8 cellular contexts compared by ENCODE assay signal in the genomic region with DNA sequence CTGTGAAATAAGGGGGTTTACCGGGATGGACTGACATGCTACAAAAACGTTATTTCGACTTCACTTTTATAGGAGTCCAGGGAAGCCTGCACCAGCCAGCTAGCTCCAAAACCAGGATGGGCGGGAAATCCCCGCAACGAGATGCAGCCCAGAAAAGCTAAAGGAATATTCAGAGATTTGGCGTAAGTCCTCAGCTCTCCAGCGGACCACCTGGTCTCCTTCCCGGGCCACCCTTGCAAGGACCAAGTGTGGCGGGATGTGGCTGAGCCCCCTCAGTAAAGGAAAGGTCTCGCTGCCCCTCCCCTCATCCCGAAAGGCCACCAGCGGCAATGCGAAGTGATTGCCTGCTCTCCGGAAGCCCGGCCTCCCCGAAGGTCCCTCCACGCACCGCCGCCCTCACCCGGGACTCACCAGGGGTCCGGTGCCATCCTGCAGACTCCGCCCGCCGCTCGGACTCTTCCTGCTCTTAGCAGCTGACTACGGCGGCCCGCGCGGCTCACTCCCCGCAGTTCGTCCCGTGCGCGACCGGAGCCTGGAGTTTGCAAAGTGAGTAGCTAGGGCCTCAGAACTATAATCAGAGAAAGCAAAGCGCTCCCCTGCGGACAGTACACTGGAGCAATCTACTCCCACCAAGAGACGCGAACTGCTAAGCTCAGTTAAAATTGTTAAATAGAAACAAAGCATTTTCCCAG. TPM values are rescaled to one million over a fixed set of nuclear protein-coding genes. Genes with fewer than 3 reads are reported as not detected.
DNase-seq lines count a peak whose midpoint lies in the region; ATAC-seq and TF ChIP-seq lines count a peak whose summit lies in the region.

A gene with protein sequence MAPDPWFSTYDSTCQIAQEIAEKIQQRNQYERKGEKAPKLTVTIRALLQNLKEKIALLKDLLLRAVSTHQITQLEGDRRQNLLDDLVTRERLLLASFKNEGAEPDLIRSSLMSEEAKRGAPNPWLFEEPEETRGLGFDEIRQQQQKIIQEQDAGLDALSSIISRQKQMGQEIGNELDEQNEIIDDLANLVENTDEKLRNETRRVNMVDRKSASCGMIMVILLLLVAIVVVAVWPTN (minus strand): TSS at position 440 of the 692 bp plus-strand sequence. CDS start 12 bp downstream, at position 428.

- TSS peak; percentile 65 for BruUV-seq in PC-3 (replicated peaks; lab: Mats Ljungman, UMichigan)

- peaks cover 9% of the 10 kb centered on the region for H3K79me2 ChIP-seq in PC-3 (ENCODE audit: low read length)

- peak within 1 kb of the TSS; percentile 76 to 89 (median 83) for H3K27ac Mint-ChIP-seq in CD14-positive monocyte

- 0 out of 2 replicates have a peak, but pooled peaks cover 6% of the 10 kb centered on the region for H3K4me1 ChIP-seq in PC-3 (ENCODE audit: insufficient read depth, low read length)

- H3K9me2 ChIP-seq in PC-3 (replicated peaks; ENCODE audit: low read length), result no peaks in the 10 kb centered on the region

- peaks cover 3 to 5% of the 10 kb centered on the region in 2 donors for H3K36me3 Mint-ChIP-seq in CD14-positive monocyte

- no peaks in the 10 kb centered on the region for H3K27me3 ChIP-seq in PC-3 (ENCODE audit: low read length)

- H3K27me3 Mint-ChIP-seq in CD14-positive monocyte (ENCODE audit: low read depth in 3 of 3), result peaks cover 0 to 2% (median 1%) of the 10 kb centered on the region in 3 donors

- H3F3A ChIP-seq in PC-3 (ENCODE audit: low read length, unreplicated experiment), result no peaks in the 10 kb centered on the region

- H3K4me3 Mint-ChIP-seq in CD14-positive monocyte, result peak within 1 kb of the TSS; percentile 98 to 99

- H3K27ac ChIP-seq in PC-3 (ENCODE audit: low read length) (no peak within 1 kb of the TSS), epithelial cell of prostate (no peak within 1 kb of the TSS)

- H3K4me3 ChIP-seq in PC-3 (ENCODE audit: low read length), result peak within 1 kb of the TSS; percentile 85

- no peaks in the 10 kb centered on the region for H3K36me3 ChIP-seq in PC-3 (ENCODE audit: low read depth, low read length)

- POLR2A ChIA-PET in PC-3 (lab: Charles Lee; ENCODE audit: unreplicated experiment), result no interaction called here

- no peaks in the 10 kb centered on the region for H4K20me1 ChIP-seq in PC-3 (ENCODE audit: low read length)

- no peaks in the 10 kb centered on the region for H3K9me3 Mint-ChIP-seq in CD14-positive monocyte

- no peaks in the 10 kb centered on the region for H3K9me3 ChIP-seq in PC-3 (ENCODE audit: low read length)

- H3K9ac ChIP-seq in PC-3 (ENCODE audit: low read length), result peak within 1 kb of the TSS; percentile 83

- CTCF ChIA-PET in PC-3 (lab: Charles Lee), result interaction anchor here (0.6 to 0.8 kb wide), 2 partner anchors 19 to 193 kb away, joined by 4 to 13 read pairs; no protein-coding TSS in a partner anchor

- peaks cover 36% of the 10 kb centered on the region for H3K4me1 Mint-ChIP-seq in CD14-positive monocyte

- H2AFZ ChIP-seq in PC-3 (ENCODE audit: low read length), result peak within 1 kb of the TSS; percentile 94

- peak; percentile 79 for DNase-seq in CD14-positive monocyte (ENCODE audit: low spot score)
- DNase-seq in HK-2 (ENCODE audit: unreplicated experiment), result peak; percentile 95
- peak; percentile 74 for DNase-seq in PC-3
- peak; percentile 75 for DNase-seq in activated T-cell treated with anti-CD3 and anti-CD28 coated beads for 24 hours (ENCODE audit: low read depth)
- peak; percentile 41 for DNase-seq in epithelial cell of prostate (ENCODE audit: low read depth, low spot score)
- DNase-seq in mucosa of gallbladder (ENCODE audit: low spot score), result peak; percentile 92
- peak; percentile 73 for DNase-seq in stimulated activated CD8-positive, alpha-beta memory T cell treated with anti-CD3 and anti-CD28 coated beads, Interleukin-4, amount 100 ng/mL, for 24 hours (ENCODE audit: low read depth)

- intact Hi-C loops in CD14-positive monocyte (cut with micrococcal nuclease) (no loop called here), PC-3 (cut with micrococcal nuclease) (loop anchor here (2.0 to 10.0 kb wide), 2 partner anchors 69 to 169 kb away; a partner anchor contains a TSS)

- TF ChIP-seq CTCF in CD14-positive monocyte (IDR thresholded peaks at IDR 0.05) (no peak), PC-3 (conservative IDR thresholded peaks at IDR 0.05; ENCODE audit: low read depth, low read length) (no peak)

- peak within 1 kb of the TSS; percentile 91 for H3K4me2 ChIP-seq in PC-3 (ENCODE audit: low read length)

- ATAC-seq in GM19351 (IDR thresholded peaks at IDR 0.05; ENCODE audit: unreplicated experiment) (peak; percentile 74), PC-3 (peak; percentile 92)

RNA-seq across cellular contexts. Expression of the gene that starts here (rescaled TPM):
- 100 to 1,000 TPM; 142 to 170 TPM for polyA plus RNA-seq in CD14-positive monocyte
- 33.6 and 57.4 TPM in 2 replicates for total RNA-seq in PC-3 (2014; rRNA removed)
- 63.2 TPM for total RNA-seq in mucosa of gallbladder

Comparison
In these comparisons a context has a peak if more than half of its experiments do, and no peak if none do; other contexts are left out.
1. DNase-seq: peak in every context shown above with its lines; median percentile 95 in HK-2; 92 in mucosa of gallbladder; 79 in CD14-positive monocyte; 75 in activated T-cell treated with anti-CD3 and anti-CD28 coated beads for 24 hours; 74 in PC-3; 73 in stimulated activated CD8-positive, alpha-beta memory T cell treated with anti-CD3 and anti-CD28 coated beads, Interleukin-4, amount 100 ng/mL, for 24 hours; 41 in epithelial cell of prostate.